ENCODE assay signal across 35 cellular contexts in genomic region chr2:181074457-181074856, GRCh38.
A peak's percentile ranks its signal among the peaks of the same experiment; 100 is the strongest.
DNase-seq lines count a peak whose midpoint lies in the region; ATAC-seq, FAIRE-seq and TF ChIP-seq lines count a peak whose summit lies in the region.
"Had no signal": no experiment of that assay in that cellular context is flagged by ENCODE, and none has a peak within 500 bp of the region (broad histone marks: within the 10 kb centered on the region; RNA-seq: fewer than 3 reads in every experiment).

No MANE protein-coding gene starts in this region.

- no peak overlapping the region for H3K23ac ChIP-seq in IMR-90 (ENCODE audit: low read depth, low read length)

- BruUV-seq in IMR-90 (replicated peaks; lab: Mats Ljungman, UMichigan) = no TSS peak

- no peak overlapping the region for H2BK20ac ChIP-seq in IMR-90 (ENCODE audit: low read depth, low read length)

- H3K4ac ChIP-seq in IMR-90 (ENCODE audit: low read depth, low read length) = no peak overlapping the region

- H2AFZ ChIP-seq in IMR-90 (replicated peaks; ENCODE audit: low read length, poor library complexity) = no peak overlapping the region
- H2AFZ ChIP-seq: GM23338 had no signal

- dilution Hi-C loops in IMR-90 (cut with HindIII; ENCODE audit: low sequenced_read_pairs, unreplicated experiment) = no loop called here

- H3K79me1 ChIP-seq in IMR-90 (ENCODE audit: low read depth in 1 of 2, low read length in 2 of 2) = peaks cover 3 to 38% of the 10 kb centered on the region in 2 experiments; a peak in 3 of 4 replicates

- POLR2A ChIA-PET in IMR-90 (lab: Charles Lee; ENCODE audit: unreplicated experiment) = no interaction called here

- no peak overlapping the region for H2AK5ac ChIP-seq in IMR-90 (ENCODE audit: low read depth, low read length)

- H3K4me1 ChIP-seq in IMR-90 (ENCODE audit: control insufficient read depth, insufficient read depth, low read length) = peaks cover 3% of the 10 kb centered on the region
- H3K4me1 ChIP-seq: BLaER1 had no signal

- H3K36me3 ChIP-seq in IMR-90 (ENCODE audit: control insufficient read depth, insufficient read depth, low read length) (peaks cover 3% of the 10 kb centered on the region), bronchial epithelial cell (ENCODE audit: control insufficient read depth, insufficient read depth, low read length) (no peaks in the 10 kb centered on the region)
- H3K36me3 ChIP-seq: heart right ventricle, pancreas, stomach, tibial artery, WERI-Rb-1 had no signal

- H4K20me1 ChIP-seq in IMR-90 (ENCODE audit: insufficient read depth, low read length) = peaks cover 4% of the 10 kb centered on the region; the same call in 1 of the 2 replicates

- intact Hi-C loops in IMR-90 (cut with micrococcal nuclease) = loop anchor here (5.0 kb wide), 2 partner anchors 92 to 832 kb away; partner anchors contain the start of gene UBE2E3

- ATAC-seq in IMR-90 (ENCODE audit: low read depth) (no peak), HG02938 (IDR thresholded peaks at IDR 0.05; ENCODE audit: unreplicated experiment) (no peak), HG02763 (IDR thresholded peaks at IDR 0.05; ENCODE audit: unreplicated experiment) (no peak)
- ATAC-seq: GM12878, GM23338, K562, left colon, pancreas, Right ventricle myocardium inferior had no signal

- H3K18ac ChIP-seq in IMR-90 (ENCODE audit: low read depth, low read length) = no peak overlapping the region

- H3K56ac ChIP-seq in IMR-90 (ENCODE audit: extremely low read depth, insufficient read depth, low read length) = no peak overlapping the region

- no peak for FAIRE-seq in bronchial epithelial cell (lab: Jason Lieb, UNC)
- FAIRE-seq in GM12892 (lab: Jason Lieb, UNC) = no peak
- FAIRE-seq: GM12878, K562, pancreas, small intestine had no signal

- no peak overlapping the region for H3K14ac ChIP-seq in IMR-90 (replicated peaks; ENCODE audit: low read depth, low read length)

- no peak overlapping the region for H3K4me3 ChIP-seq in AG10803 (ENCODE audit: low read length)
- H3K4me3 ChIP-seq in IMR-90 (ENCODE audit: insufficient read depth, low read depth, low read length) = no peak overlapping the region
- no peak overlapping the region for H3K4me3 ChIP-seq in bronchial epithelial cell (ENCODE audit: low read depth, low read length)
- H3K4me3 ChIP-seq: BLaER1, GM12878, GM23338, heart right ventricle, K562, pancreas, stomach, tibial artery had no signal

- no peak overlapping the region for H4K91ac ChIP-seq in IMR-90 (ENCODE audit: insufficient read depth, low read depth, low read length)

- H3K27ac ChIP-seq in IMR-90 (ENCODE audit: insufficient read depth, low read length) = no peak overlapping the region
- H3K27ac ChIP-seq: BLaER1, heart right ventricle, pancreas, stomach, tibial artery, WERI-Rb-1 had no signal

- no peak overlapping the region for H4K5ac ChIP-seq in IMR-90 (ENCODE audit: low read depth, low read length)

- CTCF ChIA-PET in IMR-90 (lab: Yijun Ruan, JAX) = interaction anchor here (0.7 to 1.0 kb wide), 2 partner anchors 521 to 949 kb away, joined by 3 to 4 read pairs; no protein-coding TSS in a partner anchor

- H3K9ac ChIP-seq in IMR-90 (ENCODE audit: low read depth, low read length) = no peak overlapping the region
- H3K9ac ChIP-seq: BLaER1 had no signal

- H3K9me1 ChIP-seq in IMR-90 (ENCODE audit: insufficient read depth, low read length) = 0 out of 2 replicates have a peak, but pooled peaks cover 4% of the 10 kb centered on the region

- no CpG with 5 or more reads among the region's 2 CpGs for WGBS in IMR-90 (ENCODE audit: extremely low coverage in 2 of 2, insufficient read length in 1 of 2), 2 experiments

- H3K4me2 ChIP-seq in IMR-90 (ENCODE audit: low read depth, low read length) = no peak overlapping the region
- H3K4me2 ChIP-seq: BLaER1, GM23338 had no signal

- no peak for TF ChIP-seq RAD21 in IMR-90 (IDR thresholded peaks at IDR 0.05; ENCODE audit: low read length)

- no peaks in the 10 kb centered on the region for H3K27me3 ChIP-seq in IMR-90 (ENCODE audit: control insufficient read depth, insufficient read depth, low read length)
- no peaks in the 10 kb centered on the region for H3K27me3 ChIP-seq in bronchial epithelial cell (ENCODE audit: control insufficient read depth, insufficient read depth, low read length)
- H3K27me3 ChIP-seq: BLaER1, heart right ventricle, pancreas, stomach, tibial artery had no signal

- no peaks in the 10 kb centered on the region for H3K9me3 ChIP-seq in IMR-90 (ENCODE audit: control insufficient read depth, insufficient read depth, low read length)
- H3K9me3 ChIP-seq: BLaER1, heart right ventricle, pancreas, stomach, tibial artery had no signal

- no peak overlapping the region for H2BK15ac ChIP-seq in IMR-90 (ENCODE audit: low read depth, low read length)

- H2BK5ac ChIP-seq in IMR-90 (ENCODE audit: low read depth, low read length, poor library complexity, severe bottlenecking) = no peak overlapping the region

- H2AK9ac ChIP-seq in IMR-90 (replicated peaks; ENCODE audit: low read depth, low read length, poor library complexity) = no peak overlapping the region

- DNase-seq in AG10803 (ENCODE audit: low read depth) (peak; percentile 33), IMR-90 (peak; percentile 34), bronchial epithelial cell (ENCODE audit: low read depth) (peak; percentile 88), iris pigment epithelial cell (ENCODE audit: low read depth) (peak; percentile 29), GM12892 (ENCODE audit: insufficient read length) (no peak), epidermal melanocyte (ENCODE audit: insufficient read length, low spot score) (no peak)
- DNase-seq: ACHN; activated CD4-positive, alpha-beta T cell treated with anti-CD3 and anti-CD28 coated beads for 48 hours; activated CD8-positive, alpha-beta memory T cell treated with anti-CD3 and anti-CD28 coated beads for 24 hours; activated effector memory CD4-positive, alpha-beta T cell treated with anti-CD3 and anti-CD28 coated beads, Interleukin-2, amount 50 U/mL, for 16 hours; activated naive CD8-positive, alpha-beta T cell treated with anti-CD3 and anti-CD28 coated beads for 36 hours; aorta; central memory CD4-positive, alpha-beta T cell; COR-L47; DMS79 treated with DMSO at 0.1 percent for 48 hours; left colon; NCI-H1436 treated with DMSO at 0.1 percent for 48 hours; OCI-M1; pancreas; retina; small intestine; stimulated activated CD4-positive, alpha-beta T cell treated with anti-CD3 and anti-CD28 coated beads, Interleukin-1b, Interleukin-23, amount 100 ng/mL, for 48 hours; stimulated activated CD8-positive, alpha-beta memory T cell treated with anti-CD3 and anti-CD28 coated beads, Interleukin-4, amount 100 ng/mL, for 48 hours; stomach; T1000; tibial artery; WERI-Rb-1 had no signal

- no peak for TF ChIP-seq POLR2A in IMR-90 (IDR thresholded peaks at IDR 0.05; ENCODE audit: low read depth, low read length)
- TF ChIP-seq POLR2A in GM12892 (IDR thresholded peaks at IDR 0.05; ENCODE audit: low read depth, low read length) = no peak

- in situ Hi-C loops in IMR-90 (cut with MboI; ENCODE audit: low sequenced_read_pairs) = loop anchor here (10.0 kb wide), 1 partner anchor 950 kb away; no protein-coding TSS in a partner anchor

- no peak overlapping the region for H4K8ac ChIP-seq in IMR-90 (ENCODE audit: low read depth in 2 of 2, low read length in 2 of 2)

- TF ChIP-seq CTCF in AG10803 (conservative IDR thresholded peaks at IDR 0.05; ENCODE audit: low read length) (no peak), IMR-90 (conservative IDR thresholded peaks at IDR 0.05; ENCODE audit: low read depth, low read length) (no peak), bronchial epithelial cell (IDR thresholded peaks at IDR 0.05; ENCODE audit: insufficient read depth, low read length, severe bottlenecking) (no peak)

- H2BK120ac ChIP-seq in IMR-90 (ENCODE audit: low read depth, low read length) = no peak overlapping the region

TF ChIP-seq in IMR-90, 13 proteins besides CTCF, POLR2A, EP300 and RAD21:
- TF ChIP-seq SMC3 (IDR thresholded peaks at IDR 0.05; ENCODE audit: low read depth, low read length) = no peak
- TF ChIP-seq BHLHE40 (IDR thresholded peaks at IDR 0.05; ENCODE audit: low read depth, low read length) = peak; percentile 49; the same call in 1 of the 2 replicates

Comparison
In these comparisons a context has a peak if more than half of its experiments do, and no peak if none do; other contexts are left out.
1. DNase-seq: peak in AG10803 (single experiment), IMR-90 (single experiment), bronchial epithelial cell (single experiment) and iris pigment epithelial cell (single experiment); none in GM12892 (single experiment) and epidermal melanocyte (single experiment).